In genomic region chr20:46216770-46217464, GRCh38 we compare ENCODE assay signal across 24 cellular contexts.
DNase-seq lines count a peak whose midpoint lies in the region; ATAC-seq and TF ChIP-seq lines count a peak whose summit lies in the region.
"Had no signal": no experiment of that assay in that cellular context is flagged by ENCODE, and none has a peak within 500 bp of the region (broad histone marks: within the 10 kb centered on the region; RNA-seq: fewer than 3 reads in every experiment).

No MANE protein-coding gene starts in this region.

- no peak overlapping the region for H3K4me3 Mint-ChIP-seq in H9
- H3K4me3 Mint-ChIP-seq: B cell; CD8-positive, alpha-beta T cell; HFFc6 had no signal

- peaks cover 10% of the 10 kb centered on the region for H3K27me3 Mint-ChIP-seq in H9 (ENCODE audit: low read depth)

- no peak overlapping the region for H2BK120ac ChIP-seq in H9 (ENCODE audit: low read depth, low read length, poor library complexity, severe bottlenecking)
- no peak overlapping the region for H2BK120ac ChIP-seq in mesenchymal stem cell (ENCODE audit: low read depth, low read length)

- H2BK12ac ChIP-seq in H9 (ENCODE audit: insufficient read length, low read depth, low read length) (no peak overlapping the region), mesenchymal stem cell (ENCODE audit: low read length in 2 of 2) (no peak overlapping the region)

- no peak overlapping the region for H3K27ac ChIP-seq in H9 (ENCODE audit: insufficient read length, low read depth, low read length)
- no peak overlapping the region; the same call in 1 of the 2 replicates for H3K27ac ChIP-seq in HUES6 (ENCODE audit: low read depth, low read length)
- no peak overlapping the region for H3K27ac ChIP-seq in mesenchymal stem cell (ENCODE audit: low read length, poor library complexity, severe bottlenecking)
- no peak overlapping the region for H3K27ac ChIP-seq in aorta (ENCODE audit: low read depth in 1 of 2, low read length in 2 of 2)
- H3K27ac ChIP-seq: C4-2B had no signal

- H3K4me2 ChIP-seq in H9 (ENCODE audit: insufficient read depth, insufficient read length, low read length): no peak overlapping the region
- H3K4me2 ChIP-seq in mesenchymal stem cell (ENCODE audit: low read length, poor library complexity, severe bottlenecking): no peak overlapping the region

- peaks cover 34 to 39% of the 10 kb centered on the region in 2 experiments for H3K4me1 Mint-ChIP-seq in H9
- H3K4me1 Mint-ChIP-seq: B cell had no signal

- H3K23ac ChIP-seq in H9 (ENCODE audit: insufficient read length, low read depth, low read length) (no peak overlapping the region), mesenchymal stem cell (ENCODE audit: low read length in 2 of 2) (no peak overlapping the region)

- intact Hi-C loops in aorta (cut with DNase I): no loop called here

- H3K56ac ChIP-seq in H9 (ENCODE audit: insufficient read length, low read depth, low read length): no peak overlapping the region

- H2BK5ac ChIP-seq in H9 (ENCODE audit: insufficient read length, low read length) (no peak overlapping the region), mesenchymal stem cell (ENCODE audit: low read depth, low read length, poor library complexity, severe bottlenecking) (no peak overlapping the region)

- no peak overlapping the region for H4K5ac ChIP-seq in H9 (ENCODE audit: insufficient read length, low read depth, low read length)

- no peak for ATAC-seq in aorta (ENCODE audit: low FRiP score)
- ATAC-seq in GM18517 (IDR thresholded peaks at IDR 0.05; ENCODE audit: unreplicated experiment): no peak
- ATAC-seq in HG02623 (IDR thresholded peaks at IDR 0.05; ENCODE audit: unreplicated experiment): no peak
- no peak for ATAC-seq in HG03139 (IDR thresholded peaks at IDR 0.05; ENCODE audit: unreplicated experiment)
- ATAC-seq: CD8-positive, alpha-beta T cell had no signal

- H3K14ac ChIP-seq in H9 (ENCODE audit: insufficient read depth, low read length) (0 out of 2 replicates have a peak overlapping the region, but pooled peaks have one; percentile 26), mesenchymal stem cell (ENCODE audit: low read length in 2 of 2) (no peak overlapping the region)

- H2AFZ ChIP-seq in H9 (ENCODE audit: low read length) (no peak overlapping the region), mesenchymal stem cell (ENCODE audit: low read depth, low read length) (no peak overlapping the region)

- no peak overlapping the region for H3T11ph ChIP-seq in H9 (ENCODE audit: low read length)

- no peak overlapping the region for H3K27ac Mint-ChIP-seq in H9
- H3K27ac Mint-ChIP-seq: B cell; CD8-positive, alpha-beta T cell; HFFc6 had no signal

- WGBS in H9 (ENCODE audit: extremely low coverage, insufficient read length, low lambda C conversion rate): no CpG with 5 or more reads among the region's 22 CpGs
- WGBS in mesenchymal stem cell: 91% methylated on average over 21 of the region's 22 CpGs
- 94% methylated on average over 22 of the region's 22 CpGs for WGBS in aorta, 2 donors

- H3K36me3 ChIP-seq in HUES6 (ENCODE audit: control insufficient read depth, insufficient read depth, low read length): no peaks in the 10 kb centered on the region
- no peaks in the 10 kb centered on the region for H3K36me3 ChIP-seq in mesenchymal stem cell (ENCODE audit: control insufficient read depth in 1 of 2, insufficient read depth in 2 of 2, low read depth in 1 of 2, low read length in 2 of 2)
- H3K36me3 ChIP-seq in aorta (ENCODE audit: control insufficient read depth in 1 of 2, insufficient read depth in 2 of 2, low read length in 1 of 2): no peaks in the 10 kb centered on the region

- H3K4ac ChIP-seq in H9 (ENCODE audit: low read depth, low read length) (no peak overlapping the region), mesenchymal stem cell (ENCODE audit: low read depth in 1 of 2, low read length in 2 of 2) (no peak overlapping the region)

- H3K9me3 ChIP-seq in H9 (ENCODE audit: control insufficient read depth, low read depth, low read length) (no peaks in the 10 kb centered on the region), HUES6 (ENCODE audit: control insufficient read depth, insufficient read depth, low read depth, low read length) (no peaks in the 10 kb centered on the region), mesenchymal stem cell (ENCODE audit: control insufficient read depth, low read length) (no peaks in the 10 kb centered on the region), aorta (ENCODE audit: control insufficient read depth, low read length) (no peaks in the 10 kb centered on the region)

- H2BK20ac ChIP-seq in H9 (ENCODE audit: low read depth, low read length, poor library complexity, severe bottlenecking): no peak overlapping the region

- H2AK5ac ChIP-seq in H9 (ENCODE audit: insufficient read length, low read length) (no peak overlapping the region), mesenchymal stem cell (ENCODE audit: low read length, severe bottlenecking) (no peak overlapping the region)

- H3K4me1 ChIP-seq in H9 (ENCODE audit: insufficient read depth, low read length) (no peaks in the 10 kb centered on the region; the same call in 1 of the 2 replicates), HUES6 (ENCODE audit: control insufficient read depth, insufficient read depth, low read length) (peaks cover 27% of the 10 kb centered on the region), mesenchymal stem cell (ENCODE audit: control insufficient read depth, insufficient read depth, low read depth, low read length) (peaks cover 10% of the 10 kb centered on the region), aorta (ENCODE audit: control insufficient read depth in 1 of 2, insufficient read depth in 2 of 2, low read length in 2 of 2) (no peaks in the 10 kb centered on the region)

- H3K9ac ChIP-seq in H9 (ENCODE audit: extremely low read depth, insufficient read length, low read length) (no peak overlapping the region), HUES6 (ENCODE audit: low read length) (peak overlapping the region; percentile 1), mesenchymal stem cell (ENCODE audit: low read length) (no peak overlapping the region)

- H3K79me2 ChIP-seq in H9 (ENCODE audit: insufficient read depth, low read length): no peaks in the 10 kb centered on the region

- H4K20me1 ChIP-seq in H9 (ENCODE audit: control insufficient read depth, insufficient read depth, insufficient read length): no peaks in the 10 kb centered on the region

- DNase-seq in H9: no peak
- no peak for DNase-seq in mesenchymal stem cell
- peak; percentile 25 to 67 for DNase-seq in aorta
- DNase-seq: CD8-positive, alpha-beta T cell; DMS 273 treated with DMSO at 0.1 percent for 48 hours; DMS79; EL; HFFc6; Karpas-422; NCI-H1105 treated with DMSO at 0.1 percent for 48 hours; NCI-H146; NCI-H1930; NCI-H2107; NCI-H524; NCI-H748 treated with DMSO at 0.1 percent for 48 hours; RPMI8226; SHP77 treated with DMSO at 0.1 percent for 48 hours; T-helper 1 cell had no signal

- TF ChIP-seq CTCF in H9 (conservative IDR thresholded peaks at IDR 0.05): no peak

- H3K27me3 ChIP-seq in H9 (ENCODE audit: insufficient read depth, low read length): no peaks in the 10 kb centered on the region
- no peaks in the 10 kb centered on the region for H3K27me3 ChIP-seq in HUES6 (ENCODE audit: control insufficient read depth, insufficient read depth, low read length)
- peaks cover 13 to 28% of the 10 kb centered on the region in 2 experiments for H3K27me3 ChIP-seq in mesenchymal stem cell (ENCODE audit: control insufficient read depth in 1 of 2, insufficient read depth in 1 of 2, low read length in 2 of 2)
- H3K27me3 ChIP-seq in aorta (ENCODE audit: control insufficient read depth in 1 of 2, insufficient read depth in 2 of 2, low read length in 1 of 2): no peaks in the 10 kb centered on the region

- no peaks in the 10 kb centered on the region; a peak in 2 of 5 replicates for H3K9me3 Mint-ChIP-seq in H9
- H3K9me3 Mint-ChIP-seq: CD8-positive, alpha-beta T cell; HFFc6 had no signal

- H3K36me3 Mint-ChIP-seq in H9 (ENCODE audit: insufficient read depth in 1 of 3, low read depth in 3 of 3): no peaks in the 10 kb centered on the region
- H3K36me3 Mint-ChIP-seq: CD8-positive, alpha-beta T cell had no signal

- H3K4me3 ChIP-seq in HUES6 (ENCODE audit: low read depth, low read length) (peak overlapping the region; percentile 33; the same call in 1 of the 2 replicates), mesenchymal stem cell (ENCODE audit: insufficient read depth in 1 of 2, low read depth in 1 of 2, low read length in 2 of 2) (no peak overlapping the region), aorta (ENCODE audit: low read length in 2 of 2) (no peak overlapping the region)

- no peaks in the 10 kb centered on the region for H3K23me2 ChIP-seq in H9 (ENCODE audit: insufficient read length, low read depth, low read length, poor library complexity, severe bottlenecking)

- no peak overlapping the region for H4K91ac ChIP-seq in H9 (ENCODE audit: insufficient read length, low read depth, low read length)
- peak overlapping the region; percentile 37 for H4K91ac ChIP-seq in mesenchymal stem cell (ENCODE audit: low read length)

- H4K8ac ChIP-seq in H9 (replicated peaks; ENCODE audit: insufficient read length, low read depth, low read length) (no peak overlapping the region), mesenchymal stem cell (ENCODE audit: low read length) (no peak overlapping the region)

- H3K79me1 ChIP-seq in H9 (ENCODE audit: insufficient read depth, low read depth, low read length, poor library complexity, severe bottlenecking) (no peaks in the 10 kb centered on the region), mesenchymal stem cell (replicated peaks; ENCODE audit: low read length, poor library complexity, severe bottlenecking) (no peaks in the 10 kb centered on the region)

- H2BK15ac ChIP-seq in H9 (ENCODE audit: low read depth, low read length) (no peak overlapping the region), mesenchymal stem cell (ENCODE audit: low read depth, poor library complexity, severe bottlenecking) (peak overlapping the region; percentile 9)

- no peak overlapping the region for H3K18ac ChIP-seq in H9 (ENCODE audit: insufficient read length, low read depth, low read length)
- H3K18ac ChIP-seq in mesenchymal stem cell (ENCODE audit: low read depth in 1 of 2, low read length in 2 of 2): peak overlapping the region in 1 of 2 experiments; percentile 23

Comparison
In these comparisons a context has a peak if more than half of its experiments do, and no peak if none do; other contexts are left out.
1. DNase-seq: peak in aorta (2 of 2); none in H9 (single experiment) and mesenchymal stem cell (single experiment).